Comparison of ENCODE assay signal across 8 cellular contexts in genomic region chr1:28736450-28737244, GRCh38. TPM values are rescaled to one million over a fixed set of nuclear protein-coding genes. Genes with fewer than 3 reads are reported as not detected.
DNase-seq lines count a peak whose midpoint lies in the region; TF ChIP-seq lines count a peak whose summit lies in the region.

YTHDF2 (plus strand) TSS chr1:28736940; CDS start chr1:28737121, 181 bp downstream.

- no peaks in the 10 kb centered on the region for H3K27me3 ChIP-seq in suprapubic skin

- H3K27ac Mint-ChIP-seq in activated naive CD4-positive, alpha-beta T cell treated with anti-CD3 and anti-CD28 coated beads, Interleukin-2, amount 10 ng/mL, durations not matched to agents 7 days and 5 days = peak within 1 kb of the TSS; percentile 98

- no peaks in the 10 kb centered on the region for H3K9me3 Mint-ChIP-seq in activated naive CD4-positive, alpha-beta T cell treated with anti-CD3 and anti-CD28 coated beads, Interleukin-2, amount 10 ng/mL, durations not matched to agents 7 days and 5 days

- H3K4me3 Mint-ChIP-seq in activated naive CD4-positive, alpha-beta T cell treated with anti-CD3 and anti-CD28 coated beads, Interleukin-2, amount 10 ng/mL, durations not matched to agents 7 days and 5 days = peak within 1 kb of the TSS; percentile 97

- H3K4me3 ChIP-seq in HFF-Myc (replicated peaks; ENCODE audit: low read depth, low read length) (peak within 1 kb of the TSS; percentile 90), suprapubic skin (peak within 1 kb of the TSS; percentile 97)

- H3K4me1 Mint-ChIP-seq in activated naive CD4-positive, alpha-beta T cell treated with anti-CD3 and anti-CD28 coated beads, Interleukin-2, amount 10 ng/mL, durations not matched to agents 7 days and 5 days = peaks cover 44% of the 10 kb centered on the region

- under 1% methylated on average over 49 of the region's 83 CpGs for WGBS in suprapubic skin

- H3K27ac ChIP-seq in suprapubic skin = peak within 1 kb of the TSS; percentile 99

- CTCF ChIA-PET in activated naive CD4-positive, alpha-beta T cell treated with anti-CD3 and anti-CD28 coated beads, Interleukin-2, amount 10 ng/mL, durations not matched to agents 7 days and 5 days (lab: Charles Lee) = interaction anchor here (0.8 to 2.0 kb wide), 13 partner anchors 8 to 449 kb away, joined by 3 to 8 read pairs (median 4); partner anchors contain the start of gene TAF12

- H3K4me1 ChIP-seq in suprapubic skin = peaks cover 50% of the 10 kb centered on the region

- H3K36me3 ChIP-seq in suprapubic skin = peaks cover 23% of the 10 kb centered on the region

- TF ChIP-seq CTCF in HFF-Myc (IDR thresholded peaks at IDR 0.05; ENCODE audit: low read depth, low read length, missing control alignments) (peak; percentile 86), suprapubic skin (IDR thresholded peaks at IDR 0.05) (peak; percentile 83 to 94)

- peaks cover 23% of the 10 kb centered on the region for H3K36me3 Mint-ChIP-seq in activated naive CD4-positive, alpha-beta T cell treated with anti-CD3 and anti-CD28 coated beads, Interleukin-2, amount 10 ng/mL, durations not matched to agents 7 days and 5 days

- peak in 1 of 2 donors; percentile 91 for TF ChIP-seq POLR2A in suprapubic skin (IDR thresholded peaks at IDR 0.05)

- no peaks in the 10 kb centered on the region for H3K9me3 ChIP-seq in suprapubic skin

- H3K27me3 Mint-ChIP-seq in activated naive CD4-positive, alpha-beta T cell treated with anti-CD3 and anti-CD28 coated beads, Interleukin-2, amount 10 ng/mL, durations not matched to agents 7 days and 5 days = no peaks in the 10 kb centered on the region

- no peak for TF ChIP-seq EP300 in suprapubic skin (IDR thresholded peaks at IDR 0.05)

- peak; percentile 94 for DNase-seq in GM04504 (ENCODE audit: low read depth)
- DNase-seq in HFF-Myc (ENCODE audit: extremely low read depth, low read depth) = peak; percentile 82
- peak; percentile 97 for DNase-seq in NAMALWA (ENCODE audit: low spot score)
- DNase-seq in SK-N-DZ (ENCODE audit: low spot score) = peak; percentile 97
- peak; percentile 98 for DNase-seq in activated naive CD4-positive, alpha-beta T cell treated with anti-CD3 and anti-CD28 coated beads, Interleukin-2, amount 10 ng/mL, durations not matched to agents 7 days and 5 days
- peak; percentile 93 for DNase-seq in germinal center (ENCODE audit: low spot score)
- DNase-seq in nucleus accumbens (lab: John Stamatoyannopoulos, UW) = peak; percentile 31 to 98 (median 92)
- peak; percentile 98 for DNase-seq in suprapubic skin (ENCODE audit: low spot score in 2 of 2)

RNA-seq across cellular contexts. Expression of gene YTHDF2, which starts in this region (rescaled TPM):
- polyA plus RNA-seq in SK-N-DZ (2014; cell fraction: cytosol; rRNA removed) = 56.2 and 111 TPM in 2 replicates
- 39.4 and 60.0 TPM in 2 replicates for polyA plus RNA-seq in SK-N-DZ (2014; cell fraction: nucleus; rRNA removed)
- 100 to 1,000 TPM in 1 of 4 donors, 10 to 100 TPM in 3; 64.8 to 120 (median 84.9) TPM for total RNA-seq in suprapubic skin

Comparison
In these comparisons a context has a peak if more than half of its experiments do, and no peak if none do; other contexts are left out.
1. Peak in every context shown above with its lines: DNase-seq, H3K4me3 ChIP-seq and H3K27ac ChIP-seq.